1 cellular context compared by ENCODE assay signal in the genomic region with DNA sequence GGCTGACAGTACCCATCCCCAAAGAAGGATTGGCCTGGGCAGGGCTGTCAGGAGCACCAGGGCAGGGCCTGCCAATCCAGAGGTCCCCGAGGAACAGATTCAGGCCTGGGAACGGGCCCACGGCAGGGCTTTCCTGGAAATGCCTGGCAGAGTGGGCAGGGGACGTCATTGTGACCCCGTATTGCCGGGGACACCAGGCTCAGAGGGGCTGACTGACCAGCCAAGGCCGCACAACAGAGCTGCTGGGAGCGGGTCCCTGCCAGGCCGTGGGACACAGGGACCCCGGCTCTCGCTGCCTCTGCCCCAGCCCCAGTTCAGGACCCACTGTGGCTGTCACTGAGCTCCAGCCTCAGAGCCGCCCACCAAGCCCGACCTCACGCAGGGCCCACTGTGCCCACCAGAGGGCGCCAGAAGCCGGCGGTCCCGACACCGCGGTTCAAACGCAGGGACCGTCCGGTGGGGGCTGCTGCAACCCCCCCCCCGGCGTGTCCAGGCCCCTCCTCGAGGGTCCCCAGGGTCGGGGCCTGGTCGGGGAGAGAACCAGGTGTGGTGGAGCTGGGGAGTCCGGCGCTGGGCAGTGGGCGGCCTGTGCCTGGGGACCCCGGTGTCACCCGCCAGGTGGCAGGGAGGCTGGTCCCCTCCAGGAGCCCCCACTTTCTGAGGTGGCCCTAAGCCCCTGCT.
TF ChIP-seq lines count a peak whose summit lies in the region.

No MANE protein-coding gene starts in this region.

TF ChIP-seq in K562, 482 proteins besides CTCF, POLR2A, EP300 and RAD21 (continued from another document):
- TF ChIP-seq, protein P1, sequence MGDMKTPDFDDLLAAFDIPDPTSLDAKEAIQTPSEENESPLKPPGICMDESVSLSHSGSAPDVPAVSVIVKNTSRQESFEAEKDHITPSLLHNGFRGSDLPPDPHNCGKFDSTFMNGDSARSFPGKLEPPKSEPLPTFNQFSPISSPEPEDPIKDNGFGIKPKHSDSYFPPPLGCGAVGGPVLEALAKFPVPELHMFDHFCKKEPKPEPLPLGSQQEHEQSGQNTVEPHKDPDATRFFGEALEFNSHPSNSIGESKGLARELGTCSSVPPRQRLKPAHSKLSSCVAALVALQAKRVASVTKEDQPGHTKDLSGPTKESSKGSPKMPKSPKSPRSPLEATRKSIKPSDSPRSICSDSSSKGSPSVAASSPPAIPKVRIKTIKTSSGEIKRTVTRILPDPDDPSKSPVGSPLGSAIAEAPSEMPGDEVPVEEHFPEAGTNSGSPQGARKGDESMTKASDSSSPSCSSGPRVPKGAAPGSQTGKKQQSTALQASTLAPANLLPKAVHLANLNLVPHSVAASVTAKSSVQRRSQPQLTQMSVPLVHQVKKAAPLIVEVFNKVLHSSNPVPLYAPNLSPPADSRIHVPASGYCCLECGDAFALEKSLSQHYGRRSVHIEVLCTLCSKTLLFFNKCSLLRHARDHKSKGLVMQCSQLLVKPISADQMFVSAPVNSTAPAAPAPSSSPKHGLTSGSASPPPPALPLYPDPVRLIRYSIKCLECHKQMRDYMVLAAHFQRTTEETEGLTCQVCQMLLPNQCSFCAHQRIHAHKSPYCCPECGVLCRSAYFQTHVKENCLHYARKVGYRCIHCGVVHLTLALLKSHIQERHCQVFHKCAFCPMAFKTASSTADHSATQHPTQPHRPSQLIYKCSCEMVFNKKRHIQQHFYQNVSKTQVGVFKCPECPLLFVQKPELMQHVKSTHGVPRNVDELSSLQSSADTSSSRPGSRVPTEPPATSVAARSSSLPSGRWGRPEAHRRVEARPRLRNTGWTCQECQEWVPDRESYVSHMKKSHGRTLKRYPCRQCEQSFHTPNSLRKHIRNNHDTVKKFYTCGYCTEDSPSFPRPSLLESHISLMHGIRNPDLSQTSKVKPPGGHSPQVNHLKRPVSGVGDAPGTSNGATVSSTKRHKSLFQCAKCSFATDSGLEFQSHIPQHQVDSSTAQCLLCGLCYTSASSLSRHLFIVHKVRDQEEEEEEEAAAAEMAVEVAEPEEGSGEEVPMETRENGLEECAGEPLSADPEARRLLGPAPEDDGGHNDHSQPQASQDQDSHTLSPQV (IDR thresholded peaks at IDR 0.05) = no peak
- TF ChIP-seq ZBTB7A (IDR thresholded peaks at IDR 0.05; ENCODE audit: borderline replicate concordance, control insufficient read depth, low read depth, low read length) (peak; percentile 59; the same call in 1 of the 2 replicates), WHSC1 (IDR thresholded peaks at IDR 0.05; ENCODE audit: low read length) (no peak), DPF2 (IDR thresholded peaks at IDR 0.05) (no peak), ZNF217 (CRISPR knock-in tag; IDR thresholded peaks at IDR 0.05) (no peak), ZMIZ1 (IDR thresholded peaks at IDR 0.05; ENCODE audit: low read depth in 2 of 2, low read length in 2 of 2) (no peak)
- TF ChIP-seq, protein P2, sequence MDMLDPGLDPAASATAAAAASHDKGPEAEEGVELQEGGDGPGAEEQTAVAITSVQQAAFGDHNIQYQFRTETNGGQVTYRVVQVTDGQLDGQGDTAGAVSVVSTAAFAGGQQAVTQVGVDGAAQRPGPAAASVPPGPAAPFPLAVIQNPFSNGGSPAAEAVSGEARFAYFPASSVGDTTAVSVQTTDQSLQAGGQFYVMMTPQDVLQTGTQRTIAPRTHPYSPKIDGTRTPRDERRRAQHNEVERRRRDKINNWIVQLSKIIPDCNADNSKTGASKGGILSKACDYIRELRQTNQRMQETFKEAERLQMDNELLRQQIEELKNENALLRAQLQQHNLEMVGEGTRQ (CRISPR knock-in tag; IDR thresholded peaks at IDR 0.05) = no peak
- TF ChIP-seq, protein P3, sequence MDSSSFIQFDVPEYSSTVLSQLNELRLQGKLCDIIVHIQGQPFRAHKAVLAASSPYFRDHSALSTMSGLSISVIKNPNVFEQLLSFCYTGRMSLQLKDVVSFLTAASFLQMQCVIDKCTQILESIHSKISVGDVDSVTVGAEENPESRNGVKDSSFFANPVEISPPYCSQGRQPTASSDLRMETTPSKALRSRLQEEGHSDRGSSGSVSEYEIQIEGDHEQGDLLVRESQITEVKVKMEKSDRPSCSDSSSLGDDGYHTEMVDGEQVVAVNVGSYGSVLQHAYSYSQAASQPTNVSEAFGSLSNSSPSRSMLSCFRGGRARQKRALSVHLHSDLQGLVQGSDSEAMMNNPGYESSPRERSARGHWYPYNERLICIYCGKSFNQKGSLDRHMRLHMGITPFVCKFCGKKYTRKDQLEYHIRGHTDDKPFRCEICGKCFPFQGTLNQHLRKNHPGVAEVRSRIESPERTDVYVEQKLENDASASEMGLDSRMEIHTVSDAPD (CRISPR knock-in tag; IDR thresholded peaks at IDR 0.05) = no peak
